In genomic region chr17:19338031-19338990, GRCh38 we compare ENCODE assay signal across 9 cellular contexts. TPM values are rescaled to one million over a fixed set of nuclear protein-coding genes. Genes with fewer than 3 reads are reported as not detected.
DNase-seq lines count a peak whose midpoint lies in the region; ATAC-seq, FAIRE-seq and TF ChIP-seq lines count a peak whose summit lies in the region.
"Had no signal": no experiment of that assay in that cellular context is flagged by ENCODE, and none has a peak within 500 bp of the region (broad histone marks: within the 10 kb centered on the region; RNA-seq: fewer than 3 reads in every experiment).

No MANE protein-coding gene starts in this region.

- H3K27ac ChIP-seq in K562 (ENCODE audit: extremely low read depth, low read depth, low read length): no peak overlapping the region

- peaks cover 0 to 14% of the 10 kb centered on the region in 2 experiments; a peak in 2 of 5 replicates for H3K4me1 ChIP-seq in K562 (replicated peaks in 1 of 2; ENCODE audit: control insufficient read depth in 2 of 2, insufficient read depth in 2 of 2, low read length in 2 of 2)

- no peaks in the 10 kb centered on the region; the same call in 1 of the 2 replicates for H4K20me1 ChIP-seq in K562 (replicated peaks; ENCODE audit: control insufficient read depth, insufficient read depth, low read length)

- POLR2A ChIA-PET in K562 (lab: Yijun Ruan, JAX): interaction anchor here (0.5 to 0.7 kb wide), 3 partner anchors 15 to 16 kb away, joined by 3 read pairs; no protein-coding TSS in a partner anchor

- no peak overlapping the region for H3K9ac ChIP-seq in K562 (ENCODE audit: insufficient read depth in 1 of 2, low read depth in 2 of 2, low read length in 2 of 2)

- TF ChIP-seq POLR2A in GM12891 (IDR thresholded peaks at IDR 0.05; ENCODE audit: low read depth, low read length) (no peak), K562 (conservative IDR thresholded peaks at IDR 0.05) (no peak)

- BruUV-seq in K562 (replicated peaks; lab: Mats Ljungman, UMichigan): no TSS peak

- ATAC-seq in K562: peak; percentile 95
- ATAC-seq in GM18858 (IDR thresholded peaks at IDR 0.05; ENCODE audit: unreplicated experiment): no peak

- H3K9me3 ChIP-seq in K562 (replicated peaks; ENCODE audit: control insufficient read depth, insufficient read depth, low read depth, low read length): no peaks in the 10 kb centered on the region

- no peaks in the 10 kb centered on the region for H3K79me2 ChIP-seq in K562 (ENCODE audit: control insufficient read depth, insufficient read depth, low read length)

- DNase-seq in GM12891 (ENCODE audit: insufficient read length, low spot score) (peak; percentile 86), HT-29 (ENCODE audit: low spot score) (peak; percentile 44), T-helper 9 cell (peak; percentile 48), K562 (ENCODE audit: extremely low read depth in 1 of 4, low spot score in 3 of 4) (peak; percentile 50 to 62 (median 56)), kidney glomerular epithelial cell (lab: John Stamatoyannopoulos, UW) (peak; percentile 15), DMS79 (lab: John Stamatoyannopoulos, UW) (no peak)
- peak; percentile 41 for DNase-seq in stimulated activated CD8-positive, alpha-beta memory T cell treated with anti-CD3 and anti-CD28 coated beads, Interleukin-12 subunit alpha, Interleukin-12 subunit beta, amount 100 ng/mL, for 1 hour (ENCODE audit: low read depth)

- H3K36me3 ChIP-seq in K562 (ENCODE audit: control insufficient read depth, insufficient read depth, low read length): no peaks in the 10 kb centered on the region

- intact Hi-C loops in K562 (cut with micrococcal nuclease): no loop called here

- no peak for TF ChIP-seq EP300 in K562 (IDR thresholded peaks at IDR 0.05; ENCODE audit: low read length)

- H3K4me3 ChIP-seq in K562: no peak overlapping the region

- CTCF ChIA-PET in K562 (lab: Yijun Ruan, JAX; ENCODE audit: low intra/inter-chr PET ratio): no interaction called here

- peak; percentile 36 to 62 for TF ChIP-seq RAD21 in K562 (CRISPR knock-in tag; conservative IDR thresholded peaks at IDR 0.05 in 1 of 2, IDR thresholded peaks at IDR 0.05 in 1 of 2)

- no peak overlapping the region for H2AFZ ChIP-seq in K562 (ENCODE audit: low read depth, low read length)

- H3K27me3 ChIP-seq in K562 (ENCODE audit: control insufficient read depth in 2 of 2, insufficient read depth in 2 of 2, low read length in 2 of 2): no peaks in the 10 kb centered on the region

- H3K9me1 ChIP-seq in K562 (ENCODE audit: control insufficient read depth, insufficient read depth, low read length): no peaks in the 10 kb centered on the region

- peak; percentile 92 for FAIRE-seq in GM12891 (lab: Jason Lieb, UNC)
- FAIRE-seq in K562 (lab: Jason Lieb, UNC): peak; percentile 49
- FAIRE-seq: endometrium had no signal

- no peak overlapping the region for H3K4me2 ChIP-seq in K562 (ENCODE audit: insufficient read depth, low read length)

- in situ Hi-C loops in K562 (cut with MboI): no loop called here

- TF ChIP-seq CTCF in K562 (IDR thresholded peaks at IDR 0.05 in 2 of 3, conservative IDR thresholded peaks at IDR 0.05 in 1 of 3; ENCODE audit: insufficient read depth in 2 of 3, low read depth in 1 of 3, low read length in 3 of 3): peak; percentile 65 to 97 (median 85)

- WGBS in K562 (ENCODE audit: insufficient coverage, low coverage, missing lambda C conversion rate): 48% methylated on average over 7 of the region's 7 CpGs

TF ChIP-seq in GM12891, 5 proteins besides CTCF, POLR2A, EP300 and RAD21:
- TF ChIP-seq SPI1 (IDR thresholded peaks at IDR 0.05; ENCODE audit: low read depth, low read length): no peak
- peak; percentile 23; the same call in 1 of the 2 replicates for TF ChIP-seq POU2F2 (IDR thresholded peaks at IDR 0.05; ENCODE audit: low read depth, low read length)

TF ChIP-seq in K562, 482 proteins besides CTCF, POLR2A, EP300 and RAD21 (continues in another document):
- TF ChIP-seq, protein P1, sequence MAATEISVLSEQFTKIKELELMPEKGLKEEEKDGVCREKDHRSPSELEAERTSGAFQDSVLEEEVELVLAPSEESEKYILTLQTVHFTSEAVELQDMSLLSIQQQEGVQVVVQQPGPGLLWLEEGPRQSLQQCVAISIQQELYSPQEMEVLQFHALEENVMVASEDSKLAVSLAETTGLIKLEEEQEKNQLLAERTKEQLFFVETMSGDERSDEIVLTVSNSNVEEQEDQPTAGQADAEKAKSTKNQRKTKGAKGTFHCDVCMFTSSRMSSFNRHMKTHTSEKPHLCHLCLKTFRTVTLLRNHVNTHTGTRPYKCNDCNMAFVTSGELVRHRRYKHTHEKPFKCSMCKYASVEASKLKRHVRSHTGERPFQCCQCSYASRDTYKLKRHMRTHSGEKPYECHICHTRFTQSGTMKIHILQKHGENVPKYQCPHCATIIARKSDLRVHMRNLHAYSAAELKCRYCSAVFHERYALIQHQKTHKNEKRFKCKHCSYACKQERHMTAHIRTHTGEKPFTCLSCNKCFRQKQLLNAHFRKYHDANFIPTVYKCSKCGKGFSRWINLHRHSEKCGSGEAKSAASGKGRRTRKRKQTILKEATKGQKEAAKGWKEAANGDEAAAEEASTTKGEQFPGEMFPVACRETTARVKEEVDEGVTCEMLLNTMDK (IDR thresholded peaks at IDR 0.05; ENCODE audit: borderline replicate concordance, insufficient read depth, low read depth, low read length, poor library complexity, severe bottlenecking): peak; percentile 59
- TF ChIP-seq SMC3 (conservative IDR thresholded peaks at IDR 0.05; ENCODE audit: insufficient read depth, low read depth, low read length): 0 out of 2 replicates have a peak, but pooled peaks have one; percentile 40

RNA-seq across cellular contexts. Expression of gene B9D1, which starts 24.2 kb away (rescaled TPM):
- polyA plus RNA-seq in GM12891 (2012; ENCODE audit: low read depth, missing spikeins): 15.3 TPM
- 28.1 and 29.3 TPM in 2 replicates for total RNA-seq in HT-29 (2014; rRNA removed; shearing (Covaris generic))
- total RNA-seq in K562 (2011; cell fraction: chromatin; rRNA removed; ENCODE audit: low replicate concordance): 15.4 and 25.4 TPM in 2 replicates
- total RNA-seq in K562 (2011; cell fraction: nucleolus; rRNA removed): 22.5 and 35.0 TPM in 2 replicates
- total RNA-seq in K562 (2011; cell fraction: nucleoplasm; rRNA removed): 21.7 and 23.8 TPM in 2 replicates
- 24.0 and 24.9 TPM in 2 replicates for total RNA-seq in K562 (2014; rRNA removed)
- total RNA-seq in K562 (2014; rRNA removed; fragmentation: Illumina TruSeq; extraction: Trizol): 7.6 and 10.3 TPM in 2 replicates
- 8.9 and 10.0 TPM in 2 replicates for total RNA-seq in K562 (2015; rRNA removed; fragmentation: Illumina TruSeq; extraction: Trizol)
- total RNA-seq in K562 (2021): 12.7 and 15.0 TPM in 2 replicates
- 23.4 and 28.0 TPM in 2 replicates for polyA plus RNA-seq in K562 (2011; rRNA removed)
- 26.8 and 45.5 TPM in 2 replicates for polyA plus RNA-seq in K562 (2011; cell fraction: cytosol; rRNA removed)
- 43.7 and 59.8 TPM in 2 replicates for polyA plus RNA-seq in K562 (2011; cell fraction: nucleus; rRNA removed)
- 14.9 and 22.4 TPM in 2 replicates for polyA plus RNA-seq in K562 (2012)
- polyA plus RNA-seq in K562 (2014; fragmentation: Illumina TruSeq; extraction: Trizol): 14.3 and 18.9 TPM in 2 replicates
- polyA plus RNA-seq in K562 (2014; fragmentation: Nextera tagmentation; extraction: Ambion mirVana): 10 to 100 TPM in 1 of 2 experiments, 1 to 10 TPM in 1; 9.5 to 17.9 TPM
- polyA plus RNA-seq in K562 (2014; rRNA removed): 26.5 and 28.8 TPM in 2 replicates
- 7.7 and 16.5 TPM in 2 replicates for polyA minus RNA-seq in K562 (2011; rRNA and poly(A)+ RNA removed)
- 6.1 and 8.9 TPM in 2 replicates for polyA minus RNA-seq in K562 (2011; cell fraction: cytosol; rRNA and poly(A)+ RNA removed)
- polyA minus RNA-seq in K562 (2011; cell fraction: nucleus; rRNA and poly(A)+ RNA removed): 11.6 and 13.3 TPM in 2 replicates

RNA-seq across cellular contexts. Expression of gene MAPK7, which starts 40.0 kb away (rescaled TPM):
- polyA plus RNA-seq in GM12891 (2012; ENCODE audit: low read depth, missing spikeins): 7.9 TPM
- total RNA-seq in HT-29 (2014; rRNA removed; shearing (Covaris generic)): 5.6 and 6.4 TPM in 2 replicates
- total RNA-seq in K562 (2011; cell fraction: chromatin; rRNA removed; ENCODE audit: low replicate concordance): 7.3 and 21.2 TPM in 2 replicates
- 8.8 and 12.7 TPM in 2 replicates for total RNA-seq in K562 (2011; cell fraction: nucleolus; rRNA removed)
- total RNA-seq in K562 (2011; cell fraction: nucleoplasm; rRNA removed): 5.4 and 6.3 TPM in 2 replicates
- total RNA-seq in K562 (2014; rRNA removed) (2.5 and 4.5 TPM in 2 replicates), K562 (2014; rRNA removed; fragmentation: Illumina TruSeq; extraction: Trizol) (1.1 TPM in 2 replicates), K562 (2015; rRNA removed; fragmentation: Illumina TruSeq; extraction: Trizol) (2.5 and 2.7 TPM in 2 replicates), K562 (2021) (7.4 and 7.5 TPM in 2 replicates)
- polyA plus RNA-seq in K562 (2011; rRNA removed) (2.5 and 2.9 TPM in 2 replicates), K562 (2014; fragmentation: Illumina TruSeq; extraction: Trizol) (3.3 and 5.5 TPM in 2 replicates), K562 (2014; fragmentation: Nextera tagmentation; extraction: Ambion mirVana) (under 1 TPM; 0.46 to 0.68 TPM), K562 (2014; rRNA removed) (4.3 and 6.2 TPM in 2 replicates)
- polyA plus RNA-seq in K562 (2011; cell fraction: cytosol; rRNA removed): 2.3 and 4.4 TPM in 2 replicates
- 8.0 and 15.0 TPM in 2 replicates for polyA plus RNA-seq in K562 (2011; cell fraction: nucleus; rRNA removed)
- polyA plus RNA-seq in K562 (2012): 5.2 and 6.4 TPM in 2 replicates
- 4.3 and 5.0 TPM in 2 replicates for polyA minus RNA-seq in K562 (2011; rRNA and poly(A)+ RNA removed)
- polyA minus RNA-seq in K562 (2011; cell fraction: cytosol; rRNA and poly(A)+ RNA removed): 2.9 and 5.5 TPM in 2 replicates
- polyA minus RNA-seq in K562 (2011; cell fraction: nucleus; rRNA and poly(A)+ RNA removed): 14.0 and 14.4 TPM in 2 replicates

RNA-seq across cellular contexts. Expression of gene MFAP4, which starts 48.7 kb away (rescaled TPM):
- polyA plus RNA-seq in GM12891 (2012; ENCODE audit: low read depth, missing spikeins): 0.08 TPM
- total RNA-seq in HT-29 (2014; rRNA removed; shearing (Covaris generic)): not detected in 2 replicates
- not detected in 2 replicates for total RNA-seq in K562 (2011; cell fraction: chromatin; rRNA removed; ENCODE audit: low replicate concordance)
- total RNA-seq in K562 (2011; cell fraction: nucleolus; rRNA removed): not detected in 2 replicates
- not detected in 2 replicates for total RNA-seq in K562 (2011; cell fraction: nucleoplasm; rRNA removed)
- total RNA-seq in K562 (2014; rRNA removed) (not detected in 2 replicates), K562 (2014; rRNA removed; fragmentation: Illumina TruSeq; extraction: Trizol) (not detected in 2 replicates), K562 (2015; rRNA removed; fragmentation: Illumina TruSeq; extraction: Trizol) (not detected in 2 replicates), K562 (2021) (0.24 and 0.36 TPM in 2 replicates)
- polyA plus RNA-seq in K562 (2011; rRNA removed) (not detected in 2 replicates), K562 (2014; fragmentation: Illumina TruSeq; extraction: Trizol) (not detected in 2 replicates), K562 (2014; fragmentation: Nextera tagmentation; extraction: Ambion mirVana) (under 1 TPM in 1 of 2 experiments, not detected in 1; 0.07 TPM), K562 (2014; rRNA removed) (not detected in 2 replicates)
- polyA plus RNA-seq in K562 (2011; cell fraction: cytosol; rRNA removed): not detected in 2 replicates
- not detected in 2 replicates for polyA plus RNA-seq in K562 (2011; cell fraction: nucleus; rRNA removed)
- polyA plus RNA-seq in K562 (2012): 1.0 TPM in 1 of 2 replicates, not detected in the other
- polyA minus RNA-seq in K562 (2011; rRNA and poly(A)+ RNA removed): not detected in 2 replicates
- polyA minus RNA-seq in K562 (2011; cell fraction: cytosol; rRNA and poly(A)+ RNA removed): not detected in 2 replicates
- polyA minus RNA-seq in K562 (2011; cell fraction: nucleus; rRNA and poly(A)+ RNA removed): not detected in 2 replicates
